16 cellular contexts compared by ENCODE assay signal in the genomic region with DNA sequence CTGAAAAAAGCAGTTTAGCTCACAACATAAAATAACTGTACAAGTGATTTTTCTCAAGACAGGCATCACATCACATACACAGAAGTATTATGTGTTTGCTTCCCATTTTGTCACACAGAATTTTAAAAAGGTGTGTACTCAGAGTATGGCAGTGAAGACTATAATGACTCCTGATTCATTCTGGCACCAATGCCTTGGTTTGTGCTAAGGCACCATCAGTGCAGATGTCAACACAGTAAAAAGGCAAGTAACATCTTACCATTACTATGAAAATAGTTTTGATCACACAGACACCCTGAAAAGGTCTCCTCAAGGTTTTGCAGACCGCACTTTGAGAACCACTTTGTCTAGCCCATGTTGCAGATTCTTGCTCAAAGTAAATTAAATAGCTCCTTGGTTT.
A peak's percentile ranks its signal among the peaks of the same experiment; 100 is the strongest.
DNase-seq lines count a peak whose midpoint lies in the region; ATAC-seq and TF ChIP-seq lines count a peak whose summit lies in the region.
"Had no signal": no experiment of that assay in that cellular context is flagged by ENCODE, and none has a peak within 500 bp of the region (broad histone marks: within the 10 kb centered on the region; RNA-seq: fewer than 3 reads in every experiment).

No MANE protein-coding gene starts in this region.

- POLR2A ChIA-PET in activated CD4-positive, alpha-beta T cell treated with anti-CD3 and anti-CD28 coated beads for 36 hours (lab: Charles Lee) = no interaction called here
- POLR2A ChIA-PET in PC-9 (lab: Charles Lee; ENCODE audit: unreplicated experiment) = no interaction called here

- H3K27me3 Mint-ChIP-seq in activated CD4-positive, alpha-beta T cell treated with anti-CD3 and anti-CD28 coated beads for 36 hours = no peaks in the 10 kb centered on the region
- no peaks in the 10 kb centered on the region for H3K27me3 Mint-ChIP-seq in Calu3 (ENCODE audit: unreplicated experiment)
- no peaks in the 10 kb centered on the region for H3K27me3 Mint-ChIP-seq in endodermal cell (ENCODE audit: insufficient read depth)

- H3K27ac ChIP-seq in endodermal cell (ENCODE audit: low read depth, low read length) (no peak overlapping the region), psoas muscle (peak overlapping the region; percentile 61), body of pancreas (no peak overlapping the region), PC-9 (no peak overlapping the region)
- H3K27ac ChIP-seq: 22Rv1, BLaER1 had no signal

- H3K4me3 ChIP-seq in endodermal cell (ENCODE audit: low read length) (no peak overlapping the region), psoas muscle (no peak overlapping the region), body of pancreas (no peak overlapping the region), PC-9 (no peak overlapping the region)
- H3K4me3 ChIP-seq: BLaER1, HAP-1 had no signal

- H3K27me3 ChIP-seq in endodermal cell (ENCODE audit: control insufficient read depth, insufficient read depth, low read length, poor library complexity, severe bottlenecking) = no peaks in the 10 kb centered on the region
- no peaks in the 10 kb centered on the region for H3K27me3 ChIP-seq in psoas muscle (ENCODE audit: insufficient read depth in 3 of 3, low read length in 2 of 3)
- H3K27me3 ChIP-seq in body of pancreas = no peaks in the 10 kb centered on the region
- no peaks in the 10 kb centered on the region for H3K27me3 ChIP-seq in PC-9 (ENCODE audit: insufficient read depth, low read depth)
- H3K27me3 ChIP-seq: BLaER1 had no signal

- H3F3A ChIP-seq in PC-9 (ENCODE audit: insufficient read depth, low read depth) = peaks cover 27% of the 10 kb centered on the region

- TF ChIP-seq CTCF in Calu3 (IDR thresholded peaks at IDR 0.05; ENCODE audit: unreplicated experiment) (no peak), endodermal cell (conservative IDR thresholded peaks at IDR 0.05) (no peak), psoas muscle (IDR thresholded peaks at IDR 0.05) (no peak), body of pancreas (IDR thresholded peaks at IDR 0.05) (no peak), PC-9 (conservative IDR thresholded peaks at IDR 0.05) (no peak)

- DNase-seq in activated CD4-positive, alpha-beta T cell treated with anti-CD3 and anti-CD28 coated beads for 36 hours = no peak
- no peak for DNase-seq in activated CD4-positive, alpha-beta T cell treated with anti-CD3 and anti-CD28 coated beads for 1 hour
- no peak for DNase-seq in Calu3
- no peak for DNase-seq in endodermal cell
- no peak for DNase-seq in psoas muscle
- no peak for DNase-seq in body of pancreas
- DNase-seq in PC-9 = no peak
- DNase-seq in RPMI8226 = no peak
- DNase-seq: AML-193, DMS 273 treated with DMSO at 0.1 percent for 48 hours, DMS79, GOT3 had no signal

- H3K9me2 ChIP-seq in PC-9 (ENCODE audit: insufficient read depth) = no peaks in the 10 kb centered on the region

- H2AFZ ChIP-seq in PC-9 = no peak overlapping the region

- CTCF ChIA-PET in activated CD4-positive, alpha-beta T cell treated with anti-CD3 and anti-CD28 coated beads for 36 hours (lab: Charles Lee) = interaction anchor here (1.0 to 1.5 kb wide), 3 partner anchors 13 to 98 kb away, joined by 3 to 4 read pairs (median 4); no protein-coding TSS in a partner anchor
- CTCF ChIA-PET in Calu3 (lab: Charles Lee) (no interaction called here), PC-9 (lab: Charles Lee) (no interaction called here)

- H3K9ac ChIP-seq in endodermal cell (ENCODE audit: extremely low read depth, low read length, poor library complexity, severe bottlenecking) = no peak overlapping the region
- H3K9ac ChIP-seq: BLaER1 had no signal

- H3K79me2 ChIP-seq in PC-9 (ENCODE audit: low read depth) = peaks cover under 1% of the 10 kb centered on the region

- H3K4me1 Mint-ChIP-seq in activated CD4-positive, alpha-beta T cell treated with anti-CD3 and anti-CD28 coated beads for 36 hours = peaks cover 31% of the 10 kb centered on the region
- H3K4me1 Mint-ChIP-seq in Calu3 (ENCODE audit: low read depth, unreplicated experiment) (peaks cover 8% of the 10 kb centered on the region), endodermal cell (peaks cover 7% of the 10 kb centered on the region)

- H3K36me3 Mint-ChIP-seq in activated CD4-positive, alpha-beta T cell treated with anti-CD3 and anti-CD28 coated beads for 36 hours (ENCODE audit: low read depth) = peaks cover 24% of the 10 kb centered on the region
- H3K36me3 Mint-ChIP-seq in Calu3 (ENCODE audit: insufficient read depth, unreplicated experiment) = peaks cover 22% of the 10 kb centered on the region
- peaks cover 20% of the 10 kb centered on the region for H3K36me3 Mint-ChIP-seq in endodermal cell (ENCODE audit: low read depth)

- H3K9me3 Mint-ChIP-seq in activated CD4-positive, alpha-beta T cell treated with anti-CD3 and anti-CD28 coated beads for 36 hours (ENCODE audit: low read depth) = no peaks in the 10 kb centered on the region
- H3K9me3 Mint-ChIP-seq in Calu3 (ENCODE audit: low read depth, unreplicated experiment) = no peaks in the 10 kb centered on the region
- no peaks in the 10 kb centered on the region for H3K9me3 Mint-ChIP-seq in endodermal cell

- ATAC-seq in activated CD4-positive, alpha-beta T cell treated with anti-CD3 and anti-CD28 coated beads for 36 hours = peak; percentile 31
- peak in 2 of 4 donors; percentile 57 to 64 for ATAC-seq in psoas muscle
- no peak for ATAC-seq in body of pancreas
- ATAC-seq: HepG2 had no signal

- intact Hi-C loops in activated CD4-positive, alpha-beta T cell treated with anti-CD3 and anti-CD28 coated beads for 36 hours (cut with DNase I, micrococcal nuclease) = no loop called here
- intact Hi-C loops in Calu3 (cut with micrococcal nuclease; ENCODE audit: unreplicated experiment) (no loop called here), psoas muscle (cut with DNase I) (no loop called here), body of pancreas (cut with DNase I) (no loop called here), PC-9 (cut with micrococcal nuclease; ENCODE audit: unreplicated experiment) (no loop called here)

- BruUV-seq in Calu3 (replicated peaks; lab: Mats Ljungman, UMichigan) (no TSS peak), PC-9 (replicated peaks; lab: Mats Ljungman, UMichigan) (no TSS peak)

- peak overlapping the region; percentile 23 for H3K27ac Mint-ChIP-seq in activated CD4-positive, alpha-beta T cell treated with anti-CD3 and anti-CD28 coated beads for 36 hours
- H3K27ac Mint-ChIP-seq in Calu3 (ENCODE audit: unreplicated experiment) = peak overlapping the region; percentile 6
- H3K27ac Mint-ChIP-seq in endodermal cell = peak overlapping the region; percentile 2

- no peak overlapping the region for H3K4me3 Mint-ChIP-seq in activated CD4-positive, alpha-beta T cell treated with anti-CD3 and anti-CD28 coated beads for 36 hours
- H3K4me3 Mint-ChIP-seq in Calu3 (ENCODE audit: low read depth, unreplicated experiment) (no peak overlapping the region), endodermal cell (no peak overlapping the region)

- H3K36me3 ChIP-seq in endodermal cell (ENCODE audit: control insufficient read depth, insufficient read depth, low read length) (peaks cover 64% of the 10 kb centered on the region), psoas muscle (ENCODE audit: insufficient read depth in 1 of 2, low read depth in 1 of 2) (no peaks in the 10 kb centered on the region), body of pancreas (replicated peaks in 1 of 2; ENCODE audit: insufficient read depth in 1 of 2, low read depth in 2 of 2) (no peaks in the 10 kb centered on the region), PC-9 (ENCODE audit: low read depth) (no peaks in the 10 kb centered on the region)
- H3K36me3 ChIP-seq: HAP-1 had no signal

- no peaks in the 10 kb centered on the region; the same call in 1 of the 2 replicates for H4K20me1 ChIP-seq in PC-9 (ENCODE audit: insufficient read depth)

- no peak overlapping the region for H3K4me2 ChIP-seq in PC-9
- H3K4me2 ChIP-seq: BLaER1 had no signal

- no peaks in the 10 kb centered on the region for H3K9me3 ChIP-seq in endodermal cell (ENCODE audit: control insufficient read depth, low read length)
- no peaks in the 10 kb centered on the region for H3K9me3 ChIP-seq in psoas muscle
- H3K9me3 ChIP-seq in body of pancreas = no peaks in the 10 kb centered on the region
- H3K9me3 ChIP-seq in PC-9 (ENCODE audit: insufficient read depth, low read depth) = no peaks in the 10 kb centered on the region
- H3K9me3 ChIP-seq: BLaER1, HAP-1 had no signal

- no peak for TF ChIP-seq POLR2A in body of pancreas (IDR thresholded peaks at IDR 0.05)

- 96 to 100% methylated on average over 1 of the region's 1 CpG for WGBS in endodermal cell (ENCODE audit: insufficient coverage in 1 of 2, insufficient read length in 1 of 2), 2 experiments
- 96 to 98% (median 97%) methylated on average over 1 of the region's 1 CpG for WGBS in psoas muscle, 3 donors
- WGBS in body of pancreas, 2 donors = 96 to 100% methylated on average over 1 of the region's 1 CpG

- H3K4me1 ChIP-seq in endodermal cell (ENCODE audit: control insufficient read depth, insufficient read depth, low read length) (peaks cover 4% of the 10 kb centered on the region), psoas muscle (peaks cover 47% of the 10 kb centered on the region), body of pancreas (peaks cover 43% of the 10 kb centered on the region), PC-9 (replicated peaks; ENCODE audit: insufficient read depth) (peaks cover 25% of the 10 kb centered on the region)
